In genomic region chr5:133299021-133299420, GRCh38 we compare ENCODE assay signal across 35 cellular contexts.
"Had no signal": no experiment of that assay in that cellular context is flagged by ENCODE, and none has a peak within 500 bp of the region (broad histone marks: within the 10 kb centered on the region; RNA-seq: fewer than 3 reads in every experiment).

No MANE protein-coding gene starts in this region.

- H3K36me3 ChIP-seq: brain microvascular endothelial cell, MG63, SJCRH30 had no signal

- H3K27ac Mint-ChIP-seq: activated CD4-positive, alpha-beta memory T cell treated with anti-CD3 and anti-CD28 coated beads, Interleukin-2, amount 10 ng/mL, durations not matched to agents 7 days and 5 days; activated CD4-positive, alpha-beta T cell treated with anti-CD3 and anti-CD28 coated beads for 36 hours; activated CD8-positive, alpha-beta memory T cell treated with anti-CD3 and anti-CD28 coated beads, Interleukin-2, amount 10 ng/mL, durations not matched to agents 7 days and 5 days; activated naive CD8-positive, alpha-beta T cell treated with anti-CD3 and anti-CD28 coated beads for 36 hours; T-helper 1 cell treated with Interleukin-12 subunit alpha and Interleukin-12 subunit beta and Interleukin-4 antibody, amounts not matched to agents 30 μg/mL and 1 μg/mL, for 36 hours; T-helper 2 cell treated with Interferon-gamma antibody and Interleukin-4, amounts not matched to agents 5 μg/mL and 100 μg/mL, for 36 hours; WTC11 had no signal

- H3K9me3 Mint-ChIP-seq: activated CD4-positive, alpha-beta memory T cell treated with anti-CD3 and anti-CD28 coated beads, Interleukin-2, amount 10 ng/mL, durations not matched to agents 7 days and 5 days; activated naive CD8-positive, alpha-beta T cell treated with anti-CD3 and anti-CD28 coated beads for 36 hours; T-helper 1 cell treated with Interleukin-12 subunit alpha and Interleukin-12 subunit beta and Interleukin-4 antibody, amounts not matched to agents 30 μg/mL and 1 μg/mL, for 36 hours; T-helper 2 cell treated with Interferon-gamma antibody and Interleukin-4, amounts not matched to agents 5 μg/mL and 100 μg/mL, for 36 hours; WTC11 had no signal

- H3K27me3 ChIP-seq: brain microvascular endothelial cell, MG63, SJCRH30 had no signal

- H3K9me3 ChIP-seq: MG63, SJCRH30 had no signal

- H3K36me3 Mint-ChIP-seq: activated CD8-positive, alpha-beta memory T cell treated with anti-CD3 and anti-CD28 coated beads, Interleukin-2, amount 10 ng/mL, durations not matched to agents 7 days and 5 days; activated naive CD8-positive, alpha-beta T cell treated with anti-CD3 and anti-CD28 coated beads for 36 hours; WTC11 had no signal

- H3K4me1 Mint-ChIP-seq: activated CD4-positive, alpha-beta memory T cell treated with anti-CD3 and anti-CD28 coated beads, Interleukin-2, amount 10 ng/mL, durations not matched to agents 7 days and 5 days; activated CD8-positive, alpha-beta memory T cell treated with anti-CD3 and anti-CD28 coated beads, Interleukin-2, amount 10 ng/mL, durations not matched to agents 7 days and 5 days had no signal

- ATAC-seq: activated CD4-positive, CD25-positive, alpha-beta regulatory T cell treated with anti-CD3 and anti-CD28 coated beads, Interleukin-2, amount 50 U/mL, for 24 hours; activated CD8-positive, alpha-beta memory T cell treated with anti-CD3 and anti-CD28 coated beads, Interleukin-2, amount 10 ng/mL, durations not matched to agents 7 days and 5 days; Panc1; WTC11 had no signal

- H3K27me3 Mint-ChIP-seq: activated CD4-positive, alpha-beta memory T cell treated with anti-CD3 and anti-CD28 coated beads, Interleukin-2, amount 10 ng/mL, durations not matched to agents 7 days and 5 days; activated CD4-positive, alpha-beta T cell treated with anti-CD3 and anti-CD28 coated beads for 36 hours; activated naive CD8-positive, alpha-beta T cell treated with anti-CD3 and anti-CD28 coated beads for 36 hours had no signal

- H3K4me1 ChIP-seq: SJCRH30 had no signal

- H3K4me3 ChIP-seq: MG63, SJCRH30, SK-N-MC had no signal

- H3K27ac ChIP-seq: brain microvascular endothelial cell, SJCRH30, SK-N-MC had no signal

- H3K4me3 Mint-ChIP-seq: activated CD4-positive, alpha-beta memory T cell treated with anti-CD3 and anti-CD28 coated beads, Interleukin-2, amount 10 ng/mL, durations not matched to agents 7 days and 5 days; activated CD4-positive, alpha-beta T cell treated with anti-CD3 and anti-CD28 coated beads for 36 hours; activated CD8-positive, alpha-beta memory T cell treated with anti-CD3 and anti-CD28 coated beads, Interleukin-2, amount 10 ng/mL, durations not matched to agents 7 days and 5 days; activated naive CD8-positive, alpha-beta T cell treated with anti-CD3 and anti-CD28 coated beads for 36 hours; T-helper 1 cell treated with Interleukin-12 subunit alpha and Interleukin-12 subunit beta and Interleukin-4 antibody, amounts not matched to agents 30 μg/mL and 1 μg/mL, for 36 hours; T-helper 2 cell treated with Interferon-gamma antibody and Interleukin-4, amounts not matched to agents 5 μg/mL and 100 μg/mL, for 36 hours; WTC11 had no signal

- DNase-seq: activated CD4-positive, alpha-beta memory T cell treated with anti-CD3 and anti-CD28 coated beads, Interleukin-2, amount 10 ng/mL, durations not matched to agents 7 days and 5 days; activated CD4-positive, alpha-beta T cell treated with anti-CD3 and anti-CD28 coated beads, Interleukin-2, amount 50 U/mL, for 1 hour; activated CD8-positive, alpha-beta memory T cell treated with anti-CD3 and anti-CD28 coated beads for 24 hours; activated CD8-positive, alpha-beta memory T cell treated with anti-CD3 and anti-CD28 coated beads, Interleukin-2, amount 10 ng/mL, durations not matched to agents 7 days and 5 days; activated CD8-positive, alpha-beta memory T cell treated with anti-CD3 and anti-CD28 coated beads, Interleukin-2, amount 50 U/mL, for 48 hours; activated effector memory CD4-positive, alpha-beta T cell treated with anti-CD3 and anti-CD28 coated beads, Interleukin-2, amount 50 U/mL, for 16 hours; activated naive CD4-positive, alpha-beta T cell; activated naive CD4-positive, alpha-beta T cell treated with anti-CD3 and anti-CD28 coated beads, Interleukin-2, amount 50 U/mL, for 16 hours; amniotic stem cell; aorta; brain microvascular endothelial cell; central memory CD4-positive, alpha-beta T cell; Kasumi-1; KG1; MG63; NCI-H1048; NCI-H1105 treated with DMSO at 0.1 percent for 48 hours; NCI-H1436; NCI-H1694; NCI-H1930; NCI-H2081 treated with DMSO at 0.1 percent for 48 hours; NCI-H226; NCI-H446 treated with DMSO at 0.1 percent for 48 hours; NCI-H526; NCI-H748 treated with DMSO at 0.1 percent for 48 hours; SHP77; SJCRH30 had no signal
